In the genomic region with DNA sequence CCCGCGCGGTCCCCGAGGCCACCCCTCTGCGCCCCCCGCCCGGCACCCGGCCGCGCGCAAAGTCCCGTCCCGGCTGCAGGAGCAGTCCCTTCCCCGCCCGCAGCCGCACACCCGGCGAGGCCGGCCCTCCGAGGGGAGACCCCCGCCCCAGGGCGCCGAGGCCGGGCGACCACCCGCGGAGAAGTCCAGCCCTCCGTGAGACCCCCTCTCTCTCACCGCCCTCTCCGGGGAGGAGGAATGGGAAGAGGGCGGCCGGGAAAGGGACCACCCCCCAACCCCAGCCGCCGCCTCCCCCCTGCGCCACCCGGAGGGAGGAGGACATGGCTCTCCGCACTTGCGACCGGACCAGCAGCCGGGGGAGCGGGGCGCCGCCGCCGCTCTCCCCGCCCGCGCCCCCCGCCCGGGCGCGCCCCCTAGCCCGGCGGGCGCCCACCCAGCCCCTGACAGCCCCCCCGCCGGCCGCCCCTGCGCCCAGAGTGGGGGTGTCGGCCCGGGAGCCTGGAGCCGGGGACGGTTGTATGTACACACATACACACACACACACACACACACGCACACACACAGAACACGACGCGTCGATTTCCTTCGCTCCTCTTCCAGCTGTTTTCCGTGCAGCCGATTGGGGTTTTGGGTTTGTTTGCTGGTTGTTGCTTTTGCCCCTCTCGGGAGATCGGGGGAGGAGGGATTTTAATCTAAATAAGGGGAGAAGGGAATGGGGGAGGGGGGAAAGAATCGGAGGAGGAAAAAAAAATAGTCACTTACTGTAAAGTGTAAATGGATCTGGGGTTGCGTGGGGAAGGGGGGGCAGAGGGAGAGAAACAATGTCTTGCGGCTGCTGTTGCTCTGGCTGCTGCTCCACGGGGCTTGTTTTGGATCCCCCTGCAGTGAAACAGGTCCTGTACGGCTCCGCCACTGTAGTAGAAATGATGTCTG, we compare ENCODE assay signal across 1 cellular context.
A peak's percentile ranks its signal among the peaks of the same experiment; 100 is the strongest.
TF ChIP-seq lines count a peak whose summit lies in the region.

ATXN1 (minus strand) TSS at position 925 of the 933 bp plus-strand sequence.

TF ChIP-seq in HepG2, 621 proteins besides CTCF, POLR2A, EP300 and RAD21 (continued from another document and continues in another):
- no peak for TF ChIP-seq HINFP (CRISPR knock-in tag; IDR thresholded peaks at IDR 0.05; ENCODE audit: low read depth)
- TF ChIP-seq MIER2 (CRISPR knock-in tag; IDR thresholded peaks at IDR 0.05) = no peak
- peak; percentile 99 for TF ChIP-seq ZNF263 (CRISPR knock-in tag; IDR thresholded peaks at IDR 0.05)
- TF ChIP-seq BRD4 (CRISPR knock-in tag; IDR thresholded peaks at IDR 0.05) = no peak
- no peak; the same call in 1 of the 2 replicates for TF ChIP-seq SALL1 (CRISPR knock-in tag; IDR thresholded peaks at IDR 0.05)
- TF ChIP-seq ZNF382 (CRISPR knock-in tag; IDR thresholded peaks at IDR 0.05; ENCODE audit: borderline replicate concordance) = no peak
- no peak; the same call in 1 of the 2 replicates for TF ChIP-seq SSRP1 (CRISPR knock-in tag; IDR thresholded peaks at IDR 0.05)
- TF ChIP-seq FOXA1 (IDR thresholded peaks at IDR 0.05) = no peak
- TF ChIP-seq FOXA1 (CRISPR knock-in tag; IDR thresholded peaks at IDR 0.05) = no peak
- 0 out of 2 replicates have a peak, but pooled peaks have one; percentile 17 for TF ChIP-seq ZNF383 (CRISPR knock-in tag; IDR thresholded peaks at IDR 0.05; ENCODE audit: borderline replicate concordance)
- TF ChIP-seq MAFK (conservative IDR thresholded peaks at IDR 0.05 in 1 of 2, IDR thresholded peaks at IDR 0.05 in 1 of 2; ENCODE audit: low read length in 2 of 2) = no peak
- TF ChIP-seq POLR2AphosphoS2 (IDR thresholded peaks at IDR 0.05; ENCODE audit: low read depth, low read length) = no peak
- TF ChIP-seq PAXIP1 (CRISPR knock-in tag; conservative IDR thresholded peaks at IDR 0.05) = no peak
- TF ChIP-seq ZNF24 (IDR thresholded peaks at IDR 0.05) = no peak
- TF ChIP-seq STAT6 (CRISPR knock-in tag; IDR thresholded peaks at IDR 0.05; ENCODE audit: borderline replicate concordance) = no peak
- TF ChIP-seq AHR (CRISPR knock-in tag; IDR thresholded peaks at IDR 0.05) = no peak
- TF ChIP-seq FOXK2 (IDR thresholded peaks at IDR 0.05) = 0 out of 2 replicates have a peak, but pooled peaks have one; percentile 19
- TF ChIP-seq RBM39 (IDR thresholded peaks at IDR 0.05; ENCODE audit: low read depth, low read length, poor library complexity, severe bottlenecking) = no peak
- TF ChIP-seq RARA (CRISPR knock-in tag; IDR thresholded peaks at IDR 0.05) = no peak
- TF ChIP-seq ZNF775 (CRISPR knock-in tag; IDR thresholded peaks at IDR 0.05; ENCODE audit: borderline replicate concordance) = no peak
- no peak for TF ChIP-seq SP2 (CRISPR knock-in tag; IDR thresholded peaks at IDR 0.05)
- TF ChIP-seq HDAC2 (CRISPR knock-in tag; IDR thresholded peaks at IDR 0.05) = no peak
- TF ChIP-seq JUNB (CRISPR knock-in tag; IDR thresholded peaks at IDR 0.05; ENCODE audit: borderline replicate concordance) = no peak
- no peak for TF ChIP-seq ZNF660 (CRISPR knock-in tag; IDR thresholded peaks at IDR 0.05; ENCODE audit: borderline replicate concordance, low read depth)
- TF ChIP-seq SIN3A (IDR thresholded peaks at IDR 0.05; ENCODE audit: borderline replicate concordance, low read depth, low read length) = peak; percentile 59; the same call in 1 of the 2 replicates
- 0 out of 2 replicates have a peak, but pooled peaks have one; percentile 20 for TF ChIP-seq ZNF230 (CRISPR knock-in tag; IDR thresholded peaks at IDR 0.05)
- TF ChIP-seq SRSF9 (IDR thresholded peaks at IDR 0.05; ENCODE audit: borderline replicate concordance, insufficient read depth, low read depth, low read length, poor library complexity, severe bottlenecking) = no peak
- TF ChIP-seq, protein P1, sequence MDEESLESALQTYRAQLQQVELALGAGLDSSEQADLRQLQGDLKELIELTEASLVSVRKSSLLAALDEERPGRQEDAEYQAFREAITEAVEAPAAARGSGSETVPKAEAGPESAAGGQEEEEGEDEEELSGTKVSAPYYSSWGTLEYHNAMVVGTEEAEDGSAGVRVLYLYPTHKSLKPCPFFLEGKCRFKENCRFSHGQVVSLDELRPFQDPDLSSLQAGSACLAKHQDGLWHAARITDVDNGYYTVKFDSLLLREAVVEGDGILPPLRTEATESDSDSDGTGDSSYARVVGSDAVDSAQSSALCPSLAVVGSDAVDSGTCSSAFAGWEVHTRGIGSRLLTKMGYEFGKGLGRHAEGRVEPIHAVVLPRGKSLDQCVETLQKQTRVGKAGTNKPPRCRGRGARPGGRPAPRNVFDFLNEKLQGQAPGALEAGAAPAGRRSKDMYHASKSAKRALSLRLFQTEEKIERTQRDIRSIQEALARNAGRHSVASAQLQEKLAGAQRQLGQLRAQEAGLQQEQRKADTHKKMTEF (CRISPR knock-in tag; IDR thresholded peaks at IDR 0.05) = no peak
- peak; percentile 21; the same call in 1 of the 2 replicates for TF ChIP-seq YEATS4 (CRISPR knock-in tag; IDR thresholded peaks at IDR 0.05; ENCODE audit: borderline replicate concordance)
- TF ChIP-seq GMEB2 (CRISPR knock-in tag; IDR thresholded peaks at IDR 0.05; ENCODE audit: low read depth) = no peak
- TF ChIP-seq NRL (CRISPR knock-in tag; IDR thresholded peaks at IDR 0.05; ENCODE audit: borderline replicate concordance) = no peak
- TF ChIP-seq, protein P2, sequence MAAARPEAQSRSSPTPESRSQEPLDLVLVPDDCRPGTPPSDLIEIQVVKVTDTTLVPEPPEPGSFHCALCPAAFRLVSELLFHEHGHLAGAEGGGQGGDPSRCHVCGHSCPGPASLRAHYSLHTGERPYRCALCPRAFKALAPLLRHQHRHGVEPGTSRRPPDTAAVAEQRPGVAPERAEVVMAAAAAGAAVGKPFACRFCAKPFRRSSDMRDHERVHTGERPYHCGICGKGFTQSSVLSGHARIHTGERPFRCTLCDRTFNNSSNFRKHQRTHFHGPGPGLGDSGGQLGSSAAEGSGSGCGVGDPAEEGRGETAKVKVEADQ (CRISPR knock-in tag; IDR thresholded peaks at IDR 0.05; ENCODE audit: borderline replicate concordance) = no peak
- no peak for TF ChIP-seq GZF1 (CRISPR knock-in tag; IDR thresholded peaks at IDR 0.05)
- no peak for TF ChIP-seq ZFP36L2 (CRISPR knock-in tag; IDR thresholded peaks at IDR 0.05)
- no peak for TF ChIP-seq LBX2 (CRISPR knock-in tag; IDR thresholded peaks at IDR 0.05; ENCODE audit: borderline replicate concordance)
- TF ChIP-seq AGO2 (optimal IDR thresholded peaks at IDR 0.05; ENCODE audit: low read depth, low read length) = no peak
- TF ChIP-seq ETV6 (CRISPR knock-in tag; conservative IDR thresholded peaks at IDR 0.05) = no peak
- no peak for TF ChIP-seq KLF11 (CRISPR knock-in tag; IDR thresholded peaks at IDR 0.05)
- TF ChIP-seq NFRKB (IDR thresholded peaks at IDR 0.05) = no peak
- TF ChIP-seq ZBTB7A (CRISPR knock-in tag; IDR thresholded peaks at IDR 0.05) = peak; percentile 82
- TF ChIP-seq DRAP1 (CRISPR knock-in tag; IDR thresholded peaks at IDR 0.05) = no peak
- TF ChIP-seq HHEX (CRISPR knock-in tag; IDR thresholded peaks at IDR 0.05) = no peak
- no peak for TF ChIP-seq KAT8 (CRISPR knock-in tag; IDR thresholded peaks at IDR 0.05)
